Comparison of ENCODE assay signal across 1 cellular context in the genomic region with DNA sequence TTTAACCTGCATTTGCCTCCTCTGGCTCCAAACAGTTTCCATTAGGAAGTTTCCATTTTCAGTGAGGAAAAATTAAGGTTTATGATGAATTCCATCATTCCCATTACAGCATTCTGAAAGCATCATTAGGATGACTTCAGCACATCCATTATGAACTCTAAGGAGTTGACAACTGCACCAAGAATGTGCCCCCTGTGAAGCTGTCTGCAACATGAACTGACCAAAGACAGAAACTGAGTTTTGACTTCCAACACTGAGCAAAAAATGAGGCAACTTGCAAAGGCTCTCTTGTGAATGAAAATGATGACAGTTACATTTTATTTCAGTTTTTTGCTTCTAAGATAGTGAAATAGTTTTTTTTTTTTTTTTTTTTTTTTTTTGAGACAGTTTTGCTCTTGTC.
TF ChIP-seq lines count a peak whose summit lies in the region.

No MANE protein-coding gene starts in this region.

TF ChIP-seq in IMR-90, 13 proteins besides CTCF, POLR2A, EP300 and RAD21:
- no peak for TF ChIP-seq NFE2L2 (IDR thresholded peaks at IDR 0.05; ENCODE audit: low read depth, low read length)
- peak; percentile 26; the same call in 1 of the 2 replicates for TF ChIP-seq MAFK (IDR thresholded peaks at IDR 0.05; ENCODE audit: low read depth, low read length)
- TF ChIP-seq, protein P1, sequence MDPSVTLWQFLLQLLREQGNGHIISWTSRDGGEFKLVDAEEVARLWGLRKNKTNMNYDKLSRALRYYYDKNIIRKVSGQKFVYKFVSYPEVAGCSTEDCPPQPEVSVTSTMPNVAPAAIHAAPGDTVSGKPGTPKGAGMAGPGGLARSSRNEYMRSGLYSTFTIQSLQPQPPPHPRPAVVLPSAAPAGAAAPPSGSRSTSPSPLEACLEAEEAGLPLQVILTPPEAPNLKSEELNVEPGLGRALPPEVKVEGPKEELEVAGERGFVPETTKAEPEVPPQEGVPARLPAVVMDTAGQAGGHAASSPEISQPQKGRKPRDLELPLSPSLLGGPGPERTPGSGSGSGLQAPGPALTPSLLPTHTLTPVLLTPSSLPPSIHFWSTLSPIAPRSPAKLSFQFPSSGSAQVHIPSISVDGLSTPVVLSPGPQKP (IDR thresholded peaks at IDR 0.05; ENCODE audit: borderline replicate concordance, low read depth, low read length), result no peak
- peak; percentile 45 for TF ChIP-seq CEBPB (IDR thresholded peaks at IDR 0.05; ENCODE audit: low read depth, low read length)
